In genomic region chr3:116070102-116070501, GRCh38 we compare ENCODE assay signal across 28 cellular contexts.
"Had no signal": no experiment of that assay in that cellular context is flagged by ENCODE, and none has a peak within 500 bp of the region (broad histone marks: within the 10 kb centered on the region; RNA-seq: fewer than 3 reads in every experiment).

No MANE protein-coding gene starts in this region.

- H3K36me3 ChIP-seq: left ventricle myocardium inferior, ovary, suprapubic skin, thoracic aorta, tibial artery, upper lobe of right lung had no signal

- DNase-seq: islet precursor cell; left ventricle myocardium inferior; mesendoderm; mucosa of descending colon; naive thymus-derived CD4-positive, alpha-beta T cell; ovary; retina; right cardiac atrium; stimulated activated CD4-positive, alpha-beta T cell treated with anti-CD3 and anti-CD28 coated beads, Interleukin-12 subunit alpha, Interleukin-12 subunit beta, amount 100 ng/mL, for 4 hours; stimulated activated CD4-positive, alpha-beta T cell treated with anti-CD3 and anti-CD28 coated beads, Interleukin-15, amount 100 ng/mL, for 24 hours; stimulated activated CD4-positive, alpha-beta T cell treated with anti-CD3 and anti-CD28 coated beads, Interleukin-2, amount 100 ng/mL, for 24 hours; stimulated activated CD4-positive, alpha-beta T cell treated with anti-CD3 and anti-CD28 coated beads, Interleukin-4, amount 100 ng/mL, for 1 hour; stimulated activated naive CD4-positive, alpha-beta T cell; tibial artery; trophoblast cell; upper lobe of right lung had no signal

- H3K4me3 Mint-ChIP-seq: mesothelial cell of epicardium; naive thymus-derived CD4-positive, alpha-beta T cell; natural killer cell treated with Interleukin-12 subunit alpha and Interleukin-12 subunit beta and Interleukin-15 and Interleukin-18, amount 100 ng/mL, for 72 hours; stimulated activated effector memory CD8-positive, alpha-beta T cell treated with anti-CD3 and anti-CD28 coated beads, Interleukin-12 subunit alpha, Interleukin-12 subunit beta, amount 100 ng/mL, for 72 hours; stimulated activated naive CD8-positive, alpha-beta T cell treated with anti-CD3 and anti-CD28 coated beads, Interleukin-15, Interleukin-2, amounts not matched to agents 100 ng/mL and 50 ng/mL, for 24 hours had no signal

- H3K4me2 ChIP-seq: hepatocyte had no signal

- H3K79me2 ChIP-seq: hepatocyte had no signal

- H3K4me3 ChIP-seq: hepatocyte, left ventricle myocardium inferior, lung, mucosa of descending colon, ovary, skin epidermis, suprapubic skin, thoracic aorta, tibial artery, upper lobe of right lung had no signal

- H3K4me1 Mint-ChIP-seq: naive thymus-derived CD4-positive, alpha-beta T cell; stimulated activated effector memory CD8-positive, alpha-beta T cell treated with anti-CD3 and anti-CD28 coated beads, Interleukin-12 subunit alpha, Interleukin-12 subunit beta, amount 100 ng/mL, for 72 hours had no signal

- H3K27me3 ChIP-seq: hepatocyte, ovary, suprapubic skin, tibial artery, upper lobe of right lung had no signal

- H3K27ac Mint-ChIP-seq: mesothelial cell of epicardium; naive thymus-derived CD4-positive, alpha-beta T cell; natural killer cell treated with Interleukin-12 subunit alpha and Interleukin-12 subunit beta and Interleukin-15 and Interleukin-18, amount 100 ng/mL, for 72 hours; progenitor cell of endocrine pancreas; stimulated activated effector memory CD8-positive, alpha-beta T cell treated with anti-CD3 and anti-CD28 coated beads, Interleukin-12 subunit alpha, Interleukin-12 subunit beta, amount 100 ng/mL, for 72 hours; stimulated activated naive CD8-positive, alpha-beta T cell treated with anti-CD3 and anti-CD28 coated beads, Interleukin-15, Interleukin-2, amounts not matched to agents 100 ng/mL and 50 ng/mL, for 24 hours had no signal

- H3K27ac ChIP-seq: hepatocyte, left ventricle myocardium inferior, ovary, skin epidermis, suprapubic skin, thoracic aorta, tibial artery, upper lobe of right lung had no signal

- H3K27me3 Mint-ChIP-seq: naive thymus-derived CD4-positive, alpha-beta T cell; natural killer cell treated with Interleukin-12 subunit alpha and Interleukin-12 subunit beta and Interleukin-15 and Interleukin-18, amount 100 ng/mL, for 72 hours; progenitor cell of endocrine pancreas; stimulated activated naive CD8-positive, alpha-beta T cell treated with anti-CD3 and anti-CD28 coated beads, Interleukin-15, Interleukin-2, amounts not matched to agents 100 ng/mL and 50 ng/mL, for 24 hours had no signal

- H3K9me3 ChIP-seq: left ventricle myocardium inferior, mucosa of descending colon, ovary, suprapubic skin, thoracic aorta, tibial artery, upper lobe of right lung had no signal

- ATAC-seq: mucosa of descending colon; naive thymus-derived CD4-positive, alpha-beta T cell; natural killer cell treated with Interleukin-12 subunit alpha and Interleukin-12 subunit beta and Interleukin-15 and Interleukin-18, amount 100 ng/mL, for 72 hours; right cardiac atrium; sciatic nerve; stimulated activated effector memory CD8-positive, alpha-beta T cell treated with anti-CD3 and anti-CD28 coated beads, Interleukin-12 subunit alpha, Interleukin-12 subunit beta, amount 100 ng/mL, for 72 hours; upper lobe of right lung had no signal

- H2AFZ ChIP-seq: hepatocyte had no signal

- H3K4me1 ChIP-seq: left ventricle myocardium inferior, suprapubic skin, tibial artery, upper lobe of right lung had no signal

- H3K36me3 Mint-ChIP-seq: mesothelial cell of epicardium; naive thymus-derived CD4-positive, alpha-beta T cell; natural killer cell treated with Interleukin-12 subunit alpha and Interleukin-12 subunit beta and Interleukin-15 and Interleukin-18, amount 100 ng/mL, for 72 hours; stimulated activated effector memory CD8-positive, alpha-beta T cell treated with anti-CD3 and anti-CD28 coated beads, Interleukin-12 subunit alpha, Interleukin-12 subunit beta, amount 100 ng/mL, for 72 hours had no signal

- H3K9me3 Mint-ChIP-seq: stimulated activated naive CD8-positive, alpha-beta T cell treated with anti-CD3 and anti-CD28 coated beads, Interleukin-15, Interleukin-2, amounts not matched to agents 100 ng/mL and 50 ng/mL, for 24 hours had no signal

- FAIRE-seq: urothelium cell line had no signal
